ENCODE assay signal across 1 cellular context in the genomic region with DNA sequence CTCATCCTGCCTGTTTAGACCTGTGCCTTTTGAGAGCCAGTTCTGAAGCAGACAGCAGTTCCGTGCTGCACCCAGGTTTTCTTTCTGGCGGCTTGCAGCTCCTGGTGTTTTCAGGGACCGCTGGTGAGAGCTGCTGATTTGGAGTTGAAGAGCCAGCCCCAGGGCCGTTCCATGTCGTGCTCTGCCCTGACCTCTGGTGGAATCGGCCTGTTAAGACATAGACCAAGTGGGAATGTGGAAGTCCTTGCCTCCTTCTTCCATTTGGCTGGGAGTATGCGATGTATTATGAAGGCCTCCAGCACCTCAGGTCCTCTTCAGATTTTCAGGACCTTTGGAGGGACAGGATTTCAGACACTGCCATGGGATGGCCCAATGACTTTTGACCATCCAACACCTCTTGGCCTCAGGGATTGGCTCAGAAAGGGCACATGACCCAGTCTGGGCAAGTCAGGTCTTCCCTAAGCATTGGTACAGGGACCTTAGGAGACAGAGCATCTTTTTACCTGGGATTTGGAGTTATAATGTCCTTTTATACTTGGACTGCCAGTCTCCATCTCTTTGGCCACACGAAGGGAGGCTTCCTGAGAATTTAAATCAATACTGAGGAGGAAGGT.
TF ChIP-seq lines count a peak whose summit lies in the region.

No MANE protein-coding gene starts in this region.

TF ChIP-seq in IMR-90, 13 proteins besides CTCF, POLR2A, EP300 and RAD21:
- TF ChIP-seq, protein P1, sequence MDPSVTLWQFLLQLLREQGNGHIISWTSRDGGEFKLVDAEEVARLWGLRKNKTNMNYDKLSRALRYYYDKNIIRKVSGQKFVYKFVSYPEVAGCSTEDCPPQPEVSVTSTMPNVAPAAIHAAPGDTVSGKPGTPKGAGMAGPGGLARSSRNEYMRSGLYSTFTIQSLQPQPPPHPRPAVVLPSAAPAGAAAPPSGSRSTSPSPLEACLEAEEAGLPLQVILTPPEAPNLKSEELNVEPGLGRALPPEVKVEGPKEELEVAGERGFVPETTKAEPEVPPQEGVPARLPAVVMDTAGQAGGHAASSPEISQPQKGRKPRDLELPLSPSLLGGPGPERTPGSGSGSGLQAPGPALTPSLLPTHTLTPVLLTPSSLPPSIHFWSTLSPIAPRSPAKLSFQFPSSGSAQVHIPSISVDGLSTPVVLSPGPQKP (IDR thresholded peaks at IDR 0.05; ENCODE audit: borderline replicate concordance, low read depth, low read length): no peak
- TF ChIP-seq MAZ (IDR thresholded peaks at IDR 0.05; ENCODE audit: borderline replicate concordance, low read depth, low read length): no peak
- no peak for TF ChIP-seq MXI1 (IDR thresholded peaks at IDR 0.05; ENCODE audit: borderline replicate concordance, low read depth, low read length)
- TF ChIP-seq RCOR1 (IDR thresholded peaks at IDR 0.05; ENCODE audit: insufficient replicate concordance, low read length): no peak
- TF ChIP-seq CEBPB (IDR thresholded peaks at IDR 0.05; ENCODE audit: low read depth, low read length): no peak
- no peak for TF ChIP-seq MAFK (IDR thresholded peaks at IDR 0.05; ENCODE audit: low read depth, low read length)
- TF ChIP-seq RFX5 (IDR thresholded peaks at IDR 0.05; ENCODE audit: low read depth, low read length): no peak
- no peak for TF ChIP-seq FOS (IDR thresholded peaks at IDR 0.05; ENCODE audit: low read depth, low read length)
- TF ChIP-seq, protein P2, sequence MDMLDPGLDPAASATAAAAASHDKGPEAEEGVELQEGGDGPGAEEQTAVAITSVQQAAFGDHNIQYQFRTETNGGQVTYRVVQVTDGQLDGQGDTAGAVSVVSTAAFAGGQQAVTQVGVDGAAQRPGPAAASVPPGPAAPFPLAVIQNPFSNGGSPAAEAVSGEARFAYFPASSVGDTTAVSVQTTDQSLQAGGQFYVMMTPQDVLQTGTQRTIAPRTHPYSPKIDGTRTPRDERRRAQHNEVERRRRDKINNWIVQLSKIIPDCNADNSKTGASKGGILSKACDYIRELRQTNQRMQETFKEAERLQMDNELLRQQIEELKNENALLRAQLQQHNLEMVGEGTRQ (IDR thresholded peaks at IDR 0.05; ENCODE audit: low read depth, low read length): peak; percentile 56; the same call in 1 of the 2 replicates
- peak; percentile 84 for TF ChIP-seq SMC3 (IDR thresholded peaks at IDR 0.05; ENCODE audit: low read depth, low read length)
- TF ChIP-seq CHD1 (IDR thresholded peaks at IDR 0.05; ENCODE audit: low read depth, low read length): no peak
